In the genomic region with DNA sequence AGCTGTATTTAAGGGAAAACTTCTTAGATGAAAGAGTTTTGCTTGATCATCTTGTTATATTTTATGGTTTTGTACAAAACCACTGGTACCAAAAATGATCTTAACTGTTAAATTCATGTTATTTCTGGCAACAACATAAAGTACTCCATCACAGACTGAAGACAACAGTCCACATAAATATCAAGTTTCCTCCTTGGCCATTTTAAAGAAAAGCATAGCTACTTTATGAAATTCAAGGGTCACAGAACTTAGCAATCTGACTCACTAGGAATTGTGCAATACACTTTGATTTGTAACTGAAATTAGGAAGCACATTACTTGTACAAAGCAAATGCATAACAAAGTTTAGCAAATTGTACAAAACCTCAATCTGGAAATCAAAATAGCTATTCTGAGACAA, we compare ENCODE assay signal across 13 cellular contexts.
DNase-seq lines count a peak whose midpoint lies in the region; ATAC-seq and TF ChIP-seq lines count a peak whose summit lies in the region.
"Had no signal": no experiment of that assay in that cellular context is flagged by ENCODE, and none has a peak within 500 bp of the region (broad histone marks: within the 10 kb centered on the region; RNA-seq: fewer than 3 reads in every experiment).

No MANE protein-coding gene starts in this region.

- H3K27me3 ChIP-seq in lung (ENCODE audit: control insufficient read depth, insufficient read depth): no peaks in the 10 kb centered on the region

- H3K4me1 Mint-ChIP-seq in chondrocyte (ENCODE audit: low read depth): peaks cover 35% of the 10 kb centered on the region

- ATAC-seq in lung (ENCODE audit: insufficient read depth, low FRiP score): peak; percentile 37
- ATAC-seq in GM18870 (IDR thresholded peaks at IDR 0.05; ENCODE audit: unreplicated experiment): no peak
- no peak for ATAC-seq in HG02571 (IDR thresholded peaks at IDR 0.05; ENCODE audit: unreplicated experiment)

- DNase-seq in AG09319 (ENCODE audit: extremely low read depth, low read depth) (peak; percentile 43), MV-4-11 (lab: John Stamatoyannopoulos, UW) (peak; percentile 83), chondrocyte (ENCODE audit: low spot score) (no peak), lung (ENCODE audit: low spot score) (no peak), NCI-H446 treated with DMSO at 0.1 percent for 48 hours (lab: John Stamatoyannopoulos, UW) (no peak), KG1 (lab: John Stamatoyannopoulos, UW) (no peak)
- DNase-seq: Caco-2; effector CD4-positive, alpha-beta T cell; NCI-H1092; stimulated activated CD4-positive, alpha-beta T cell treated with anti-CD3 and anti-CD28 coated beads, Interleukin-2, amount 100 ng/mL, for 48 hours had no signal

- peaks cover 10 to 24% of the 10 kb centered on the region in 2 donors for H3K4me1 ChIP-seq in lung (ENCODE audit: control insufficient read depth in 2 of 2, insufficient read depth in 2 of 2, low read length in 2 of 2)
- H3K4me1 ChIP-seq: SJSA1 had no signal

- no peaks in the 10 kb centered on the region for H3K27me3 Mint-ChIP-seq in chondrocyte (ENCODE audit: low read depth)

- no peaks in the 10 kb centered on the region for H3K9me3 ChIP-seq in lung (ENCODE audit: control insufficient read depth in 2 of 2, insufficient read depth in 1 of 2, low read length in 1 of 2)
- H3K9me3 ChIP-seq: Caco-2, SJSA1 had no signal

- no peak overlapping the region for H3K4me3 ChIP-seq in lung
- H3K4me3 ChIP-seq: SJSA1 had no signal

- no peaks in the 10 kb centered on the region for H3K36me3 Mint-ChIP-seq in chondrocyte (ENCODE audit: low read depth)

- H3K36me3 ChIP-seq in lung (ENCODE audit: control insufficient read depth in 2 of 2, insufficient read depth in 2 of 2, low read length in 2 of 2): no peaks in the 10 kb centered on the region
- H3K36me3 ChIP-seq: SJSA1 had no signal

- peak overlapping the region in 1 of 2 donors; percentile 21 for H3K27ac ChIP-seq in lung (ENCODE audit: low read depth in 1 of 2, low read length in 1 of 2)
- H3K27ac ChIP-seq: SJSA1 had no signal

- no peak; the same call in 1 of the 2 replicates for TF ChIP-seq CTCF in AG09319 (IDR thresholded peaks at IDR 0.05; ENCODE audit: low read depth, low read length)
- TF ChIP-seq CTCF in chondrocyte (IDR thresholded peaks at IDR 0.05): no peak
- no peak for TF ChIP-seq CTCF in lung (IDR thresholded peaks at IDR 0.05; ENCODE audit: control extremely low read depth, extremely low read depth)

- H3K9me3 Mint-ChIP-seq in chondrocyte (ENCODE audit: low read depth): no peaks in the 10 kb centered on the region

- H3K4me3 Mint-ChIP-seq in chondrocyte (ENCODE audit: unreplicated experiment): no peak overlapping the region

- H3K27ac Mint-ChIP-seq in chondrocyte (ENCODE audit: unreplicated experiment): peak overlapping the region; percentile 78

Comparison
In these comparisons a context has a peak if more than half of its experiments do, and no peak if none do; other contexts are left out.
1. DNase-seq: peak in AG09319 (single experiment) and MV-4-11 (single experiment); none in chondrocyte (single experiment), lung (single experiment), NCI-H446 treated with DMSO at 0.1 percent for 48 hours (single experiment) and KG1 (single experiment).